Comparison of ENCODE assay signal across 21 cellular contexts in the genomic region with DNA sequence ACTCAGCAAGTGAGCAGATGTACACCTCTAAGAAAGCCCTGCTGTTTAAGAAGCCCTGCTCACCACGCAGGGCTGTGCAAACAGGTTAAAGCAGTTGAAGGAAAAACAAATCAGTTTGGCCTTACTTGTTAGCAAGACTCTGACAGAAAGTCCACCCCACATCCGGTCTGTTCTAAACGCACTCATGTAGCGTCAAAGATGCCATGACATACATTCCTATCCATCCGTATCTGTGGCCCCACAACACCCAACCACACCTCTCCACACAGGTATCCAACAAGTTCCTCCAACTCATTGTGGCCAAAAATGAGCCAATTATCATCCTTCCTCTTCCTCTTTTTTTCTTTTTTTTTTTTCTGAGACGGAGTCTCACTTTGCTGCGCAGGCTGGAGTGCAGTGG.
DNase-seq lines count a peak whose midpoint lies in the region; ATAC-seq lines count a peak whose summit lies in the region.
"Had no signal": no experiment of that assay in that cellular context is flagged by ENCODE, and none has a peak within 500 bp of the region (broad histone marks: within the 10 kb centered on the region; RNA-seq: fewer than 3 reads in every experiment).

No MANE protein-coding gene starts in this region.

- H3K27me3 Mint-ChIP-seq in activated naive CD4-positive, alpha-beta T cell treated with anti-CD3 and anti-CD28 coated beads, Interleukin-2, amount 10 ng/mL, durations not matched to agents 7 days and 5 days = no peaks in the 10 kb centered on the region
- H3K27me3 Mint-ChIP-seq in activated naive CD8-positive, alpha-beta T cell treated with anti-CD3 and anti-CD28 coated beads, Interleukin-2, amount 50 U/mL, for 24 hours = no peaks in the 10 kb centered on the region
- H3K27me3 Mint-ChIP-seq in stimulated activated naive CD8-positive, alpha-beta T cell treated with anti-CD3 and anti-CD28 coated beads, Interleukin-15, amount 100 ng/mL, for 72 hours = no peaks in the 10 kb centered on the region

- H3K36me3 Mint-ChIP-seq in activated naive CD4-positive, alpha-beta T cell treated with anti-CD3 and anti-CD28 coated beads, Interleukin-2, amount 10 ng/mL, durations not matched to agents 7 days and 5 days = peaks cover 30% of the 10 kb centered on the region
- H3K36me3 Mint-ChIP-seq in activated naive CD8-positive, alpha-beta T cell treated with anti-CD3 and anti-CD28 coated beads, Interleukin-2, amount 50 U/mL, for 24 hours (ENCODE audit: low read depth) = peaks cover 11% of the 10 kb centered on the region

- no peak overlapping the region for H3K27ac ChIP-seq in effector memory CD4-positive, alpha-beta T cell (ENCODE audit: insufficient read depth, low read length, poor library complexity, severe bottlenecking)
- H3K27ac ChIP-seq: esophagus muscularis mucosa, SK-N-MC, stomach had no signal

- H3K36me3 ChIP-seq in effector memory CD4-positive, alpha-beta T cell (ENCODE audit: control insufficient read depth, insufficient read depth, low read length) = no peaks in the 10 kb centered on the region

- H3K27ac Mint-ChIP-seq in activated naive CD4-positive, alpha-beta T cell treated with anti-CD3 and anti-CD28 coated beads, Interleukin-2, amount 10 ng/mL, durations not matched to agents 7 days and 5 days = peak overlapping the region; percentile 35
- no peak overlapping the region for H3K27ac Mint-ChIP-seq in activated naive CD8-positive, alpha-beta T cell treated with anti-CD3 and anti-CD28 coated beads, Interleukin-2, amount 50 U/mL, for 24 hours
- peak overlapping the region in 1 of 2 donors; percentile 49 for H3K27ac Mint-ChIP-seq in stimulated activated naive CD8-positive, alpha-beta T cell treated with anti-CD3 and anti-CD28 coated beads, Interleukin-15, amount 100 ng/mL, for 72 hours

- H3K4me3 Mint-ChIP-seq in activated naive CD4-positive, alpha-beta T cell treated with anti-CD3 and anti-CD28 coated beads, Interleukin-2, amount 10 ng/mL, durations not matched to agents 7 days and 5 days = no peak overlapping the region
- H3K4me3 Mint-ChIP-seq in activated naive CD8-positive, alpha-beta T cell treated with anti-CD3 and anti-CD28 coated beads, Interleukin-2, amount 50 U/mL, for 24 hours = no peak overlapping the region
- H3K4me3 Mint-ChIP-seq in stimulated activated naive CD8-positive, alpha-beta T cell treated with anti-CD3 and anti-CD28 coated beads, Interleukin-15, amount 100 ng/mL, for 72 hours = no peak overlapping the region
- H3K4me3 Mint-ChIP-seq: activated T-helper 1 cell treated with anti-CD3 and anti-CD28 coated beads, Interleukin-12 subunit alpha, Interleukin-12 subunit beta, Interleukin-2, Interleukin-4 antibody, amounts not matched to agents 30 ng/mL and 10 ng/mL and 1 ng/mL, durations not matched to agents 14 hours and 24 hours and 36 hours had no signal

- H3K4me1 Mint-ChIP-seq in activated naive CD4-positive, alpha-beta T cell treated with anti-CD3 and anti-CD28 coated beads, Interleukin-2, amount 10 ng/mL, durations not matched to agents 7 days and 5 days = peaks cover 16% of the 10 kb centered on the region
- H3K4me1 Mint-ChIP-seq in activated naive CD8-positive, alpha-beta T cell treated with anti-CD3 and anti-CD28 coated beads, Interleukin-2, amount 50 U/mL, for 24 hours = peaks cover 15% of the 10 kb centered on the region
- H3K4me1 Mint-ChIP-seq in stimulated activated naive CD8-positive, alpha-beta T cell treated with anti-CD3 and anti-CD28 coated beads, Interleukin-15, amount 100 ng/mL, for 72 hours = peaks cover 28% of the 10 kb centered on the region

- CTCF ChIA-PET in activated naive CD4-positive, alpha-beta T cell treated with anti-CD3 and anti-CD28 coated beads, Interleukin-2, amount 10 ng/mL, durations not matched to agents 7 days and 5 days (lab: Charles Lee) = no interaction called here

- no peaks in the 10 kb centered on the region for H3K27me3 ChIP-seq in effector memory CD4-positive, alpha-beta T cell (replicated peaks; ENCODE audit: control insufficient read depth, insufficient read depth, low read length, poor library complexity, severe bottlenecking)
- H3K27me3 ChIP-seq: esophagus muscularis mucosa, stomach, upper lobe of left lung had no signal

- H3K4me3 ChIP-seq in effector memory CD4-positive, alpha-beta T cell (ENCODE audit: insufficient read depth, low read depth, low read length, poor library complexity, severe bottlenecking) = no peak overlapping the region
- H3K4me3 ChIP-seq: esophagus muscularis mucosa, SK-N-MC, stomach, upper lobe of left lung had no signal

- H3K9me3 Mint-ChIP-seq in activated naive CD4-positive, alpha-beta T cell treated with anti-CD3 and anti-CD28 coated beads, Interleukin-2, amount 10 ng/mL, durations not matched to agents 7 days and 5 days = no peaks in the 10 kb centered on the region
- no peaks in the 10 kb centered on the region for H3K9me3 Mint-ChIP-seq in activated naive CD8-positive, alpha-beta T cell treated with anti-CD3 and anti-CD28 coated beads, Interleukin-2, amount 50 U/mL, for 24 hours
- H3K9me3 Mint-ChIP-seq in stimulated activated naive CD8-positive, alpha-beta T cell treated with anti-CD3 and anti-CD28 coated beads, Interleukin-15, amount 100 ng/mL, for 72 hours = no peaks in the 10 kb centered on the region
- H3K9me3 Mint-ChIP-seq: activated T-helper 1 cell treated with anti-CD3 and anti-CD28 coated beads, Interleukin-12 subunit alpha, Interleukin-12 subunit beta, Interleukin-2, Interleukin-4 antibody, amounts not matched to agents 30 ng/mL and 10 ng/mL and 1 ng/mL, durations not matched to agents 14 hours and 24 hours and 36 hours had no signal

- no peak for DNase-seq in activated naive CD4-positive, alpha-beta T cell treated with anti-CD3 and anti-CD28 coated beads, Interleukin-2, amount 10 ng/mL, durations not matched to agents 7 days and 5 days
- DNase-seq in activated naive CD4-positive, alpha-beta T cell (lab: John Stamatoyannopoulos, UW) = no peak
- no peak for DNase-seq in activated naive CD8-positive, alpha-beta T cell treated with anti-CD3 and anti-CD28 coated beads, Interleukin-2, amount 50 U/mL, for 24 hours
- DNase-seq in stimulated activated naive CD8-positive, alpha-beta T cell treated with anti-CD3 and anti-CD28 coated beads, Interleukin-15, amount 100 ng/mL, for 72 hours = no peak
- no peak for DNase-seq in NCI-H2107 (lab: John Stamatoyannopoulos, UW)
- DNase-seq in effector memory CD4-positive, alpha-beta T cell = no peak
- DNase-seq: activated CD4-positive, alpha-beta T cell treated with anti-CD3 and anti-CD28 coated beads, Interleukin-2, amount 50 U/mL, for 48 hours; anterior cingulate cortex; Caco-2; central memory CD4-positive, alpha-beta T cell; left cardiac atrium; NCI-H1417 treated with DMSO at 0.1 percent for 48 hours; NCI-H2171; NCI-H774; stimulated activated CD4-positive, alpha-beta T cell treated with anti-CD3 and anti-CD28 coated beads, Interleukin-15, amount 100 ng/mL, for 24 hours; stomach; upper lobe of left lung had no signal

- H3K9me3 ChIP-seq in effector memory CD4-positive, alpha-beta T cell (ENCODE audit: control insufficient read depth, low read length) = no peaks in the 10 kb centered on the region
- H3K9me3 ChIP-seq: Caco-2, esophagus muscularis mucosa, stomach, upper lobe of left lung had no signal

- no peaks in the 10 kb centered on the region for H3K4me1 ChIP-seq in effector memory CD4-positive, alpha-beta T cell (ENCODE audit: control insufficient read depth, insufficient read depth, low read length, poor library complexity, severe bottlenecking)
- H3K4me1 ChIP-seq: Caco-2, stomach had no signal

- ATAC-seq in HG03103 (IDR thresholded peaks at IDR 0.05; ENCODE audit: low read depth, unreplicated experiment) = peak; percentile 53
- ATAC-seq in activated naive CD8-positive, alpha-beta T cell treated with anti-CD3 and anti-CD28 coated beads, Interleukin-2, amount 50 U/mL, for 24 hours = peak; percentile 68
- peak; percentile 45 for ATAC-seq in stimulated activated naive CD8-positive, alpha-beta T cell treated with anti-CD3 and anti-CD28 coated beads, Interleukin-15, amount 100 ng/mL, for 72 hours
- ATAC-seq: left cardiac atrium had no signal
